8 cellular contexts compared by ENCODE assay signal in the genomic region with DNA sequence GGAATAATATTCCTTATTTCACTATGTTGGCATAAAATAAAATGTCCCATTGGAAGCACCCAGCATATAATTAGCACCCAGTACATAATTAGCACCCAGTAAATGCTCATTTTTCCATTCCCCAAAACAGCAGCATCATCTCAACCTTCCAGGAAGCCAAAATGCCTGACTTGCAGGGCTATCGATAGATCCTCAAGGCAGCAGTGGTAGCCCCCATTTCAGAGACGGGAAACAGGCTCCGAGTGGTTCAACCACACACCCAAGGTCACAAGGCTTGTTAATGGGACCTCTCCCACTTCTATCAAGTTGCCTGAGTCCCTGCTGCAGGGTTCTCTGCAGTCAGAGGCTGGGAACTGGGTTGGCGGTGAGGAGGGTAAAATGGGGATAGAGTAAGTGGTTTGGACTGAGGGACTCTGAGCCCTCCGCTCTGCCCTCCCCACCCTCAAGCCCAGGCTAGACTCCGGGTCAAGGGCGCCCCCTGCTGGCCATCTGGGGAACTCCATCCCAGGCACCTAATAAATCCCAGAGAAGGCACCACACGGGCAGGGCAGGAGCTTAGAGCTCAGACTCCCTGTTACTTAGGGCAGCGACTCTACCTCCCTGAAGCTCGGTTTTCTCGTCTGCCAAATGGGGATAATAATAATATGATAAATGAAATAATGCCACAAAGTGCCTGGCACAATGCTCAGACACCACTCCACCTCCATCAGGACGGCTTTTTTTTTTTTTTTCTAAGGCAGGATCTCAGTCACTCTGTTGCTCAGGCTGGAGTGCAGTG. TPM values are rescaled to one million over a fixed set of nuclear protein-coding genes. Genes with fewer than 3 reads are reported as not detected.
DNase-seq lines count a peak whose midpoint lies in the region; ATAC-seq and TF ChIP-seq lines count a peak whose summit lies in the region.

No MANE protein-coding gene starts in this region.

- no peaks in the 10 kb centered on the region for H3K36me3 Mint-ChIP-seq in activated CD8-positive, alpha-beta memory T cell treated with anti-CD3 and anti-CD28 coated beads, Interleukin-2, amount 10 ng/mL, durations not matched to agents 7 days and 5 days
- no peaks in the 10 kb centered on the region for H3K36me3 Mint-ChIP-seq in endothelial cell (ENCODE audit: low read depth, unreplicated experiment)

- peak; percentile 100 for TF ChIP-seq CTCF in endothelial cell (IDR thresholded peaks at IDR 0.05; ENCODE audit: unreplicated experiment)

- H3K4me3 Mint-ChIP-seq in activated CD8-positive, alpha-beta memory T cell treated with anti-CD3 and anti-CD28 coated beads, Interleukin-2, amount 10 ng/mL, durations not matched to agents 7 days and 5 days, result no peak overlapping the region
- no peak overlapping the region for H3K4me3 Mint-ChIP-seq in endothelial cell (ENCODE audit: unreplicated experiment)

- H3K9me3 Mint-ChIP-seq in activated CD8-positive, alpha-beta memory T cell treated with anti-CD3 and anti-CD28 coated beads, Interleukin-2, amount 10 ng/mL, durations not matched to agents 7 days and 5 days (ENCODE audit: low read depth), result no peaks in the 10 kb centered on the region
- H3K9me3 Mint-ChIP-seq in endothelial cell (ENCODE audit: unreplicated experiment), result no peaks in the 10 kb centered on the region

- peaks cover 13% of the 10 kb centered on the region for H3K4me1 Mint-ChIP-seq in activated CD8-positive, alpha-beta memory T cell treated with anti-CD3 and anti-CD28 coated beads, Interleukin-2, amount 10 ng/mL, durations not matched to agents 7 days and 5 days
- peaks cover 5% of the 10 kb centered on the region for H3K4me1 Mint-ChIP-seq in endothelial cell (ENCODE audit: unreplicated experiment)

- H3K27me3 Mint-ChIP-seq in activated CD8-positive, alpha-beta memory T cell treated with anti-CD3 and anti-CD28 coated beads, Interleukin-2, amount 10 ng/mL, durations not matched to agents 7 days and 5 days, result peaks cover 7% of the 10 kb centered on the region
- peaks cover 2% of the 10 kb centered on the region for H3K27me3 Mint-ChIP-seq in endothelial cell (ENCODE audit: unreplicated experiment)

- DNase-seq in NCI-H187 (lab: John Stamatoyannopoulos, UW) (peak; percentile 47 to 56), NCI-H187 treated with DMSO at 0.1 percent for 48 hours (lab: John Stamatoyannopoulos, UW) (no peak), NOMO-1 treated with DMSO at 0.1 percent for 48 hours (lab: John Stamatoyannopoulos, UW; ENCODE audit: unreplicated experiment) (peak; percentile 76), endothelial cell (ENCODE audit: low spot score) (peak; percentile 95), mucosa of gallbladder (ENCODE audit: low spot score) (peak; percentile 86)
- DNase-seq in activated CD8-positive, alpha-beta memory T cell treated with anti-CD3 and anti-CD28 coated beads, Interleukin-2, amount 10 ng/mL, durations not matched to agents 7 days and 5 days, result peak; percentile 93
- DNase-seq in stimulated activated CD8-positive, alpha-beta memory T cell treated with anti-CD3 and anti-CD28 coated beads, Interleukin-7, amount 100 ng/mL, for 24 hours (ENCODE audit: low read depth), result peak; percentile 94

- H3K27ac Mint-ChIP-seq in activated CD8-positive, alpha-beta memory T cell treated with anti-CD3 and anti-CD28 coated beads, Interleukin-2, amount 10 ng/mL, durations not matched to agents 7 days and 5 days, result no peak overlapping the region
- no peak overlapping the region for H3K27ac Mint-ChIP-seq in endothelial cell (ENCODE audit: unreplicated experiment)

- CTCF ChIA-PET in activated CD8-positive, alpha-beta memory T cell treated with anti-CD3 and anti-CD28 coated beads, Interleukin-2, amount 10 ng/mL, durations not matched to agents 7 days and 5 days (lab: Charles Lee), result interaction anchor here (0.6 to 20.0 kb wide), 24 partner anchors 8 to 399 kb away, joined by 3 to 759 read pairs (median 4); a partner anchor contains a TSS

- peak; percentile 61 for ATAC-seq in HG03280 (IDR thresholded peaks at IDR 0.05; ENCODE audit: unreplicated experiment)
- ATAC-seq in activated CD8-positive, alpha-beta memory T cell treated with anti-CD3 and anti-CD28 coated beads, Interleukin-2, amount 10 ng/mL, durations not matched to agents 7 days and 5 days, result peak; percentile 77

RNA-seq across cellular contexts. Expression of a gene that starts 21.9 kb away (rescaled TPM):
- 100 to 1,000 TPM; 326 to 386 TPM for total RNA-seq in activated CD8-positive, alpha-beta memory T cell treated with anti-CD3 and anti-CD28 coated beads, Interleukin-2, amount 10 ng/mL, durations not matched to agents 7 days and 5 days
- total RNA-seq in endothelial cell (ENCODE audit: unreplicated experiment) (80.5 TPM), mucosa of gallbladder (111 TPM)

RNA-seq across cellular contexts. Expression of a gene that starts 56.1 kb away (rescaled TPM):
- under 1 TPM in 1 of 2 experiments, not detected in 1; 0.32 TPM for total RNA-seq in activated CD8-positive, alpha-beta memory T cell treated with anti-CD3 and anti-CD28 coated beads, Interleukin-2, amount 10 ng/mL, durations not matched to agents 7 days and 5 days
- total RNA-seq in endothelial cell (ENCODE audit: unreplicated experiment) (1.7 TPM), mucosa of gallbladder (0.12 TPM)
